ENCODE assay signal across 23 cellular contexts in genomic region chr2:177711472-177712276, GRCh38.
"Had no signal": no experiment of that assay in that cellular context is flagged by ENCODE, and none has a peak within 500 bp of the region (broad histone marks: within the 10 kb centered on the region; RNA-seq: fewer than 3 reads in every experiment).

No MANE protein-coding gene starts in this region.

- FAIRE-seq: endometrium, pancreas, urothelium cell line had no signal

- H3K4me3 ChIP-seq: body of pancreas, colonic mucosa, left lung, pancreas, sigmoid colon had no signal

- H3K27ac Mint-ChIP-seq: activated CD4-positive, alpha-beta T cell treated with anti-CD3 and anti-CD28 coated beads, Interleukin-2, amount 10 ng/mL, durations not matched to agents 7 days and 5 days; T-cell had no signal

- H3K4me3 Mint-ChIP-seq: activated CD4-positive, alpha-beta T cell treated with anti-CD3 and anti-CD28 coated beads, Interleukin-2, amount 10 ng/mL, durations not matched to agents 7 days and 5 days; activated T-cell treated with anti-CD3 and anti-CD28 coated beads, Interleukin-2, amount 50 U/mL, for 4 hours; neural crest cell; T-cell had no signal

- ATAC-seq: activated T-cell treated with anti-CD3 and anti-CD28 coated beads, Interleukin-2, amount 50 U/mL, for 4 hours; body of pancreas; left lung; pancreas; T-cell had no signal

- H3K9me3 Mint-ChIP-seq: activated CD4-positive, alpha-beta T cell treated with anti-CD3 and anti-CD28 coated beads, Interleukin-2, amount 10 ng/mL, durations not matched to agents 7 days and 5 days; activated T-cell treated with anti-CD3 and anti-CD28 coated beads, Interleukin-2, amount 50 U/mL, for 4 hours; neural crest cell; T-cell had no signal

- H3K27me3 ChIP-seq: body of pancreas, colonic mucosa, left lung, pancreas, sigmoid colon had no signal

- H3K4me1 ChIP-seq: body of pancreas, colonic mucosa, left lung, pancreas, sigmoid colon had no signal

- H3K27ac ChIP-seq: body of pancreas, colonic mucosa, left lung, pancreas, sigmoid colon had no signal

- H3K9me3 ChIP-seq: body of pancreas, colonic mucosa, left lung, pancreas, sigmoid colon, SK-N-SH had no signal

- H3K9ac ChIP-seq: SK-N-SH had no signal

- H3K4me1 Mint-ChIP-seq: activated CD4-positive, alpha-beta T cell treated with anti-CD3 and anti-CD28 coated beads, Interleukin-2, amount 10 ng/mL, durations not matched to agents 7 days and 5 days; T-cell had no signal

- DNase-seq: activated CD4-positive, alpha-beta T cell treated with anti-CD3 and anti-CD28 coated beads, Interleukin-2, amount 10 ng/mL, durations not matched to agents 7 days and 5 days; activated CD8-positive, alpha-beta memory T cell treated with anti-CD3 and anti-CD28 coated beads, Interleukin-2, amount 50 U/mL, for 4 hours; activated effector memory CD4-positive, alpha-beta T cell treated with Interleukin-2 at 50 U/mL for 16 hours; activated naive CD4-positive, alpha-beta T cell treated with anti-CD3 and anti-CD28 coated beads, Interleukin-2, amount 50 U/mL, for 16 hours; activated T-cell treated with anti-CD3 and anti-CD28 coated beads, Interleukin-2, amount 50 U/mL, for 4 hours; body of pancreas; central memory CD4-positive, alpha-beta T cell; colonic mucosa; erythroblast; foreskin melanocyte; hypothalamus; islet precursor cell; left lung; mammary epithelial cell; pancreas; sigmoid colon; SK-N-SH; stimulated activated naive CD4-positive, alpha-beta T cell; T-cell; T-helper 9 cell had no signal

- H3K36me3 Mint-ChIP-seq: T-cell had no signal

- H3K4me2 ChIP-seq: SK-N-SH had no signal

- H3K36me3 ChIP-seq: colonic mucosa, left lung, pancreas, sigmoid colon had no signal
